Comparison of ENCODE assay signal across 2 cellular contexts in the genomic region with DNA sequence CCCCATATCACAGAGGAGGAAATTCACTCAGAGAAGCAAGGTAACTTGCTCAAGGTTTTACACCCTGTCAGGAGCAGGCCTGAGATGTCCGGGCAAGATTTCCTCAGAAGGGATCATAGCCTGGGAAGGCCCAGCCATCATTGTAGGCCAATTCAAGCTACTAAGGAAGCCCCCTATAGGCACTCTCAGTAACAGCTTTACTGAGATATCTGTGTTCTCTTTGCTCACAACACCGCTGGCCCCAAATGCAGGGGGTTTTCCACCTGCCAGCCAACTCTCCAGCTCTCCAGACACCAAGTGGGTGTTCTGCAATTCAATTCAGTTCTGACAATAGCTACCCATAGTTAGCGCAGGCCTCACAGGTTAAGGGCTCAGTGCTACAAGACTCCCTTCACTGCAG.
TF ChIP-seq lines count a peak whose summit lies in the region.

No MANE protein-coding gene starts in this region.

TF ChIP-seq in HCT116, 20 proteins besides CTCF, POLR2A, EP300 and RAD21:
- TF ChIP-seq FOSL1 (IDR thresholded peaks at IDR 0.05; ENCODE audit: low read depth) (no peak), SRF (IDR thresholded peaks at IDR 0.05; ENCODE audit: low read depth) (no peak), TCF7L2 (IDR thresholded peaks at IDR 0.05; ENCODE audit: borderline replicate concordance, extremely low read depth, insufficient read depth, insufficient read length) (no peak), EGR1 (IDR thresholded peaks at IDR 0.05; ENCODE audit: low read depth) (no peak), POLR2AphosphoS5 (IDR thresholded peaks at IDR 0.05; ENCODE audit: low read depth, low read length) (no peak), ELF1 (IDR thresholded peaks at IDR 0.05; ENCODE audit: borderline replicate concordance, low read depth) (no peak), ZFX (IDR thresholded peaks at IDR 0.05) (no peak)

TF ChIP-seq in GM12878, 131 proteins besides CTCF, POLR2A, EP300 and RAD21:
- TF ChIP-seq TARDBP (IDR thresholded peaks at IDR 0.05; ENCODE audit: borderline replicate concordance) (no peak), NFXL1 (IDR thresholded peaks at IDR 0.05; ENCODE audit: borderline replicate concordance) (no peak), STAT1 (conservative IDR thresholded peaks at IDR 0.05) (no peak), TAF1 (IDR thresholded peaks at IDR 0.05; ENCODE audit: borderline replicate concordance, low read depth, low read length) (no peak), MEF2A (IDR thresholded peaks at IDR 0.05; ENCODE audit: insufficient read depth, low read depth, low read length) (no peak), FOS (IDR thresholded peaks at IDR 0.05; ENCODE audit: borderline replicate concordance, extremely low read depth, insufficient read length) (no peak), BRCA1 (IDR thresholded peaks at IDR 0.05; ENCODE audit: low read depth, low read length) (no peak), ZNF687 (IDR thresholded peaks at IDR 0.05) (no peak), KAT2A (conservative IDR thresholded peaks at IDR 0.05; ENCODE audit: control insufficient read depth, low read depth, low read length) (no peak), SMAD5 (IDR thresholded peaks at IDR 0.05; ENCODE audit: low read depth) (no peak), PML (IDR thresholded peaks at IDR 0.05; ENCODE audit: low read length) (no peak)
TF ChIP-seq in GM12878: peak in this region for 0.
